ENCODE assay signal across 9 cellular contexts in genomic region chr17:8746501-8747236, GRCh38. TPM values are rescaled to one million over a fixed set of nuclear protein-coding genes. Genes with fewer than 3 reads are reported as not detected.
DNase-seq lines count a peak whose midpoint lies in the region; ATAC-seq and TF ChIP-seq lines count a peak whose summit lies in the region.
"Had no signal": no experiment of that assay in that cellular context is flagged by ENCODE, and none has a peak within 500 bp of the region (broad histone marks: within the 10 kb centered on the region; RNA-seq: fewer than 3 reads in every experiment).

No MANE protein-coding gene starts in this region.

- no peak for TF ChIP-seq CTCF in Caco-2 (IDR thresholded peaks at IDR 0.05; ENCODE audit: insufficient read depth in 1 of 2, low read depth in 1 of 2, low read length in 1 of 2, severe bottlenecking in 1 of 2, unreplicated experiment in 1 of 2)

- POLR2A ChIA-PET in Caco-2 (lab: Charles Lee) = no interaction called here

- no peaks in the 10 kb centered on the region for H3K4me1 Mint-ChIP-seq in Caco-2 (ENCODE audit: low read depth, unreplicated experiment)
- peaks cover 10 to 14% of the 10 kb centered on the region in 2 donors for H3K4me1 Mint-ChIP-seq in effector memory CD8-positive, alpha-beta T cell (ENCODE audit: low read depth in 2 of 2)

- H3K9ac ChIP-seq in neuronal stem cell (ENCODE audit: low read depth, low read length, poor library complexity) = peak overlapping the region; percentile 32

- H3K27me3 Mint-ChIP-seq in Caco-2 (ENCODE audit: insufficient read depth, unreplicated experiment) = no peaks in the 10 kb centered on the region
- H3K27me3 Mint-ChIP-seq in effector memory CD8-positive, alpha-beta T cell = no peaks in the 10 kb centered on the region

- H3K4me3 Mint-ChIP-seq in Caco-2 (ENCODE audit: unreplicated experiment) = peak overlapping the region; percentile 59
- peak overlapping the region; percentile 88 to 94 for H3K4me3 Mint-ChIP-seq in effector memory CD8-positive, alpha-beta T cell

- H2AFZ ChIP-seq in neuronal stem cell (ENCODE audit: low read length) = peak overlapping the region; percentile 95

- H2BK5ac ChIP-seq in neuronal stem cell (ENCODE audit: low read length) = no peak overlapping the region

- no peak overlapping the region for H4K91ac ChIP-seq in neuronal stem cell (ENCODE audit: low read depth, low read length, poor library complexity)

- ATAC-seq in effector memory CD8-positive, alpha-beta T cell (replicated peaks) = no peak
- ATAC-seq in GM19351 (IDR thresholded peaks at IDR 0.05; ENCODE audit: unreplicated experiment) (no peak), GM21576 (IDR thresholded peaks at IDR 0.05; ENCODE audit: unreplicated experiment) (no peak)

- H3K14ac ChIP-seq in neuronal stem cell (ENCODE audit: low read length) = no peak overlapping the region

- intact Hi-C loops in Caco-2 (cut with micrococcal nuclease; ENCODE audit: unreplicated experiment) = loop anchor here (1.0 to 10.0 kb wide), 3 partner anchors 112 to 332 kb away; partner anchors contain the start of gene MYH10

- H2BK120ac ChIP-seq in neuronal stem cell (ENCODE audit: low read depth, low read length) = no peak overlapping the region

- DNase-seq in Caco-2 = no peak
- DNase-seq in Jurkat, Clone E6-1 (ENCODE audit: low read depth, low spot score) = no peak
- no peak for DNase-seq in effector memory CD8-positive, alpha-beta T cell
- no peak for DNase-seq in neuronal stem cell (ENCODE audit: low spot score)
- DNase-seq in RKO (ENCODE audit: low spot score) = no peak
- no peak for DNase-seq in COLO829 (ENCODE audit: low spot score)

- no peak overlapping the region for H2BK12ac ChIP-seq in neuronal stem cell (ENCODE audit: low read length)

- no peaks in the 10 kb centered on the region for H3K4me1 ChIP-seq in Caco-2
- peaks cover 5 to 8% of the 10 kb centered on the region in 2 donors for H3K4me1 ChIP-seq in neuronal stem cell (ENCODE audit: control insufficient read depth in 2 of 2, insufficient read depth in 1 of 2, low read depth in 1 of 2, low read length in 2 of 2)

- H3K27ac Mint-ChIP-seq in Caco-2 (ENCODE audit: unreplicated experiment) = no peak overlapping the region
- peak overlapping the region; percentile 95 to 97 for H3K27ac Mint-ChIP-seq in effector memory CD8-positive, alpha-beta T cell

- WGBS in neuronal stem cell (ENCODE audit: extremely low coverage in 2 of 2, insufficient read length in 2 of 2, insufficient replicate concordance in 1 of 2), 2 donors = no CpG with 5 or more reads among the region's 9 CpGs

- no peak overlapping the region for H3K27ac ChIP-seq in neuronal stem cell (replicated peaks; ENCODE audit: low read length)

- no peak overlapping the region for H4K8ac ChIP-seq in neuronal stem cell (ENCODE audit: low read depth, low read length)

- no peaks in the 10 kb centered on the region for H3K79me1 ChIP-seq in neuronal stem cell (ENCODE audit: low read depth, low read length)

- H2BK15ac ChIP-seq in neuronal stem cell (ENCODE audit: low read length) = no peak overlapping the region

- H3K9me3 Mint-ChIP-seq in Caco-2 (ENCODE audit: unreplicated experiment) = no peaks in the 10 kb centered on the region
- no peaks in the 10 kb centered on the region for H3K9me3 Mint-ChIP-seq in effector memory CD8-positive, alpha-beta T cell

- H3K36me3 ChIP-seq in Caco-2 (ENCODE audit: control insufficient read depth, insufficient read depth, low read length) (no peaks in the 10 kb centered on the region), neuronal stem cell (replicated peaks in 1 of 2; ENCODE audit: control insufficient read depth in 2 of 2, insufficient read depth in 2 of 2, low read length in 2 of 2) (no peaks in the 10 kb centered on the region)

- H3K18ac ChIP-seq in neuronal stem cell (ENCODE audit: low read length) = no peak overlapping the region

- peak overlapping the region; percentile 94 for H3K4me2 ChIP-seq in neuronal stem cell (ENCODE audit: insufficient read depth, low read length, poor library complexity, severe bottlenecking)

- no TSS peak for BruUV-seq in Caco-2 (replicated peaks; lab: Mats Ljungman, UMichigan)

- CTCF ChIA-PET in Caco-2 (lab: Charles Lee) = interaction anchor here (0.5 to 1.5 kb wide), 3 partner anchors 48 to 363 kb away, joined by 3 read pairs; no protein-coding TSS in a partner anchor

- H3K9me3 ChIP-seq in Caco-2 (no peaks in the 10 kb centered on the region), neuronal stem cell (replicated peaks in 1 of 2; ENCODE audit: control insufficient read depth in 2 of 2, insufficient read depth in 1 of 2, low read depth in 1 of 2, low read length in 2 of 2) (peaks cover 0 to 2% of the 10 kb centered on the region in 2 donors)

- no peak overlapping the region for H3K23ac ChIP-seq in neuronal stem cell (ENCODE audit: low read depth, low read length, poor library complexity)

- peak overlapping the region; percentile 47 for H3K4me3 ChIP-seq in Caco-2 (ENCODE audit: low read depth, low read length)
- peak overlapping the region; percentile 47 for H3K4me3 ChIP-seq in Jurkat, Clone E6-1 (ENCODE audit: low read length)
- peak overlapping the region; percentile 47 to 87 for H3K4me3 ChIP-seq in neuronal stem cell (ENCODE audit: low read length in 2 of 2)

- no peaks in the 10 kb centered on the region for H3K36me3 Mint-ChIP-seq in Caco-2 (ENCODE audit: insufficient read depth, unreplicated experiment)
- H3K36me3 Mint-ChIP-seq in effector memory CD8-positive, alpha-beta T cell (ENCODE audit: insufficient read depth) = peaks cover 16% of the 10 kb centered on the region

- no peak overlapping the region for H2AK5ac ChIP-seq in neuronal stem cell (ENCODE audit: low read depth, low read length)

- H3K27me3 ChIP-seq in Caco-2 (replicated peaks; ENCODE audit: control insufficient read depth, insufficient read depth, low read length) = no peaks in the 10 kb centered on the region; the same call in 1 of the 2 replicates
- peaks cover 0 to 6% (median 1%) of the 10 kb centered on the region in 3 experiments for H3K27me3 ChIP-seq in neuronal stem cell (ENCODE audit: control insufficient read depth in 3 of 3, insufficient read depth in 3 of 3, low read depth in 1 of 3, low read length in 3 of 3)

- H3K4ac ChIP-seq in neuronal stem cell (ENCODE audit: low read length) = no peak overlapping the region

RNA-seq across cellular contexts. Expression of gene CCDC42, which starts 2.0 kb away (rescaled TPM):
- not detected in 2 replicates for total RNA-seq in Caco-2 (2022)
- not detected for polyA plus RNA-seq in Jurkat, Clone E6-1 (2012; ENCODE audit: insufficient read depth, insufficient read length)
- polyA plus RNA-seq in neuronal stem cell (2013, experiment 1 of 2) = not detected
- polyA plus RNA-seq in neuronal stem cell (2013, experiment 2 of 2) = 0.03 TPM
- total RNA-seq: renal cortical epithelial cell had no signal

RNA-seq across cellular contexts. Expression of gene SPDYE4, which starts 11.7 kb away (rescaled TPM):
- not detected in 2 replicates for total RNA-seq in Caco-2 (2022)
- not detected for polyA plus RNA-seq in Jurkat, Clone E6-1 (2012; ENCODE audit: insufficient read depth, insufficient read length)
- polyA plus RNA-seq in neuronal stem cell (2013, experiment 1 of 2) = not detected
- polyA plus RNA-seq in neuronal stem cell (2013, experiment 2 of 2) = not detected
- total RNA-seq: renal cortical epithelial cell had no signal

RNA-seq across cellular contexts. Expression of gene MFSD6L, which starts 52.5 kb away (rescaled TPM):
- total RNA-seq in Caco-2 (2022) = not detected in 2 replicates
- not detected for polyA plus RNA-seq in Jurkat, Clone E6-1 (2012; ENCODE audit: insufficient read depth, insufficient read length)
- polyA plus RNA-seq in neuronal stem cell (2013, experiment 1 of 2) = not detected
- not detected for polyA plus RNA-seq in neuronal stem cell (2013, experiment 2 of 2)
- total RNA-seq: renal cortical epithelial cell had no signal
